ENCODE assay signal across 16 cellular contexts in genomic region chr10:78044179-78044578, GRCh38. TPM values are rescaled to one million over a fixed set of nuclear protein-coding genes. Genes with fewer than 3 reads are reported as not detected.
DNase-seq lines count a peak whose midpoint lies in the region; ATAC-seq and TF ChIP-seq lines count a peak whose summit lies in the region.
"Had no signal": no experiment of that assay in that cellular context is flagged by ENCODE, and none has a peak within 500 bp of the region (broad histone marks: within the 10 kb centered on the region; RNA-seq: fewer than 3 reads in every experiment).

No MANE protein-coding gene starts in this region.

- CTCF ChIA-PET in HCT116 (lab: Charles Lee), result interaction anchor here (0.6 kb wide), 1 partner anchor 10 kb away, joined by 4 read pairs; the partner anchor contains the start of gene RPS24
- CTCF ChIA-PET in activated CD4-positive, alpha-beta memory T cell treated with anti-CD3 and anti-CD28 coated beads for 36 hours (lab: Charles Lee), result interaction anchor here (4.0 kb wide), 1 partner anchor 1152 kb away, joined by 64 read pairs; no protein-coding TSS in a partner anchor
- CTCF ChIA-PET in HEK293T (lab: Yijun Ruan, JAX), result no interaction called here

- intact Hi-C loops in HCT116 (cut with micrococcal nuclease), result no loop called here
- intact Hi-C loops in activated CD4-positive, alpha-beta memory T cell treated with anti-CD3 and anti-CD28 coated beads for 36 hours (cut with micrococcal nuclease), result loop anchor here (10.0 kb wide), 1 partner anchor 721 kb away; no protein-coding TSS in a partner anchor
- intact Hi-C loops in posterior cingulate gyrus (cut with DNase I), result no loop called here

- DNase-seq in DMS 273 (lab: John Stamatoyannopoulos, UW; ENCODE audit: unreplicated experiment), result peak; percentile 47
- DNase-seq in DMS 273 treated with DMSO at 0.1 percent for 48 hours (lab: John Stamatoyannopoulos, UW), result no peak
- no peak for DNase-seq in HCT116 (ENCODE audit: low read depth, low spot score)
- no peak for DNase-seq in activated CD4-positive, alpha-beta memory T cell treated with anti-CD3 and anti-CD28 coated beads for 36 hours
- no peak for DNase-seq in memory B cell (ENCODE audit: low spot score in 2 of 2)
- DNase-seq in HEK293T (ENCODE audit: extremely low spot score), result no peak
- DNase-seq in posterior cingulate gyrus, result no peak
- DNase-seq: activated T-cell treated with anti-CD3 and anti-CD28 coated beads for 4 hours; CD4-positive, CD25-positive, alpha-beta regulatory T cell; left lung; naive B cell; NCI-H1048; retina; transverse colon had no signal

- POLR2A ChIA-PET in HCT116 (lab: Charles Lee) (interaction anchor here (1.2 kb wide), 1 partner anchor 155 kb away, joined by 3 read pairs; no protein-coding TSS in a partner anchor), HEK293T (lab: Yijun Ruan, JAX) (no interaction called here)
- POLR2A ChIA-PET in activated CD4-positive, alpha-beta memory T cell treated with anti-CD3 and anti-CD28 coated beads for 36 hours (lab: Charles Lee), result interaction anchor here (1.2 kb wide), 1 partner anchor 8 kb away, joined by 3 read pairs; no protein-coding TSS in a partner anchor

- peaks cover 41% of the 10 kb centered on the region for H4K20me1 ChIP-seq in HCT116 (ENCODE audit: insufficient read depth)

- TF ChIP-seq POLR2A in HCT116 (IDR thresholded peaks at IDR 0.05; ENCODE audit: borderline replicate concordance, extremely low read depth, insufficient read depth, insufficient read length), result peak; percentile 50

- H3K9me2 ChIP-seq in HCT116 (ENCODE audit: insufficient read depth), result no peaks in the 10 kb centered on the region

- H3K36me3 Mint-ChIP-seq in activated CD4-positive, alpha-beta memory T cell treated with anti-CD3 and anti-CD28 coated beads for 36 hours, result peaks cover 30% of the 10 kb centered on the region
- H3K36me3 Mint-ChIP-seq in memory B cell, result peaks cover 30% of the 10 kb centered on the region

- no TSS peak for BruUV-seq in HCT116 (replicated peaks; lab: Mats Ljungman, UMichigan)

- H3K4me3 Mint-ChIP-seq in activated CD4-positive, alpha-beta memory T cell treated with anti-CD3 and anti-CD28 coated beads for 36 hours, result no peak overlapping the region
- H3K4me3 Mint-ChIP-seq in memory B cell, result no peak overlapping the region
- H3K4me3 Mint-ChIP-seq: CD4-positive, CD25-positive, alpha-beta regulatory T cell; naive B cell had no signal

- peaks cover 0 to 25% of the 10 kb centered on the region in 2 experiments; a peak in 2 of 4 replicates for H3K4me1 ChIP-seq in HCT116 (ENCODE audit: control insufficient read depth in 1 of 2, insufficient read depth in 2 of 2, low read length in 2 of 2)

- H2AFZ ChIP-seq in HCT116 (ENCODE audit: low read depth, low read length, poor library complexity, severe bottlenecking), result no peak overlapping the region

- H3K4me1 Mint-ChIP-seq in activated CD4-positive, alpha-beta memory T cell treated with anti-CD3 and anti-CD28 coated beads for 36 hours (ENCODE audit: low read depth), result peaks cover 53% of the 10 kb centered on the region
- peaks cover 31% of the 10 kb centered on the region for H3K4me1 Mint-ChIP-seq in memory B cell

- no peak overlapping the region for H3K4me2 ChIP-seq in HCT116 (ENCODE audit: low read length)

- no peak overlapping the region for H3K27ac ChIP-seq in HCT116 (ENCODE audit: low read depth, low read length)
- H3K27ac ChIP-seq: 22Rv1, left lung, transverse colon had no signal

- TF ChIP-seq RAD21 in HCT116 (IDR thresholded peaks at IDR 0.05; ENCODE audit: low read depth), result no peak

- H3K9me3 Mint-ChIP-seq in activated CD4-positive, alpha-beta memory T cell treated with anti-CD3 and anti-CD28 coated beads for 36 hours, result no peaks in the 10 kb centered on the region
- no peaks in the 10 kb centered on the region for H3K9me3 Mint-ChIP-seq in memory B cell
- H3K9me3 Mint-ChIP-seq: CD4-positive, CD25-positive, alpha-beta regulatory T cell; naive B cell had no signal

- H3K27me3 ChIP-seq in HCT116 (ENCODE audit: insufficient read depth, low read length), result no peaks in the 10 kb centered on the region
- H3K27me3 ChIP-seq: left lung, transverse colon had no signal

- peaks cover 25% of the 10 kb centered on the region for H3K79me2 ChIP-seq in HCT116 (ENCODE audit: insufficient read depth, low read length)

- H3K27ac Mint-ChIP-seq in activated CD4-positive, alpha-beta memory T cell treated with anti-CD3 and anti-CD28 coated beads for 36 hours, result peak overlapping the region; percentile 14
- H3K27ac Mint-ChIP-seq in memory B cell, result peak overlapping the region; percentile 73

- TF ChIP-seq CTCF in HCT116 (IDR thresholded peaks at IDR 0.05 in 2 of 3, conservative IDR thresholded peaks at IDR 0.05 in 1 of 3; ENCODE audit: borderline replicate concordance in 1 of 3, insufficient read depth in 1 of 3, low read depth in 2 of 3, low read length in 2 of 3), result no peak

- H3K4me3 ChIP-seq in HCT116 (replicated peaks in 1 of 2; ENCODE audit: low read depth in 1 of 2, low read length in 2 of 2), result no peak overlapping the region
- H3K4me3 ChIP-seq: left lung, transverse colon had no signal

- H3K9me3 ChIP-seq in HCT116 (ENCODE audit: control insufficient read depth in 1 of 2, insufficient read depth in 1 of 2, low read depth in 1 of 2, low read length in 2 of 2), result no peaks in the 10 kb centered on the region
- H3K9me3 ChIP-seq: left lung, transverse colon had no signal

- peak; percentile 5; the same call in 1 of the 2 replicates for ATAC-seq in HCT116
- ATAC-seq in memory B cell (ENCODE audit: low read depth), result no peak
- ATAC-seq in GM19452 (IDR thresholded peaks at IDR 0.05; ENCODE audit: unreplicated experiment), result no peak
- ATAC-seq: left lung had no signal

- no peaks in the 10 kb centered on the region for H3K27me3 Mint-ChIP-seq in activated CD4-positive, alpha-beta memory T cell treated with anti-CD3 and anti-CD28 coated beads for 36 hours
- H3K27me3 Mint-ChIP-seq in memory B cell, result no peaks in the 10 kb centered on the region
- H3K27me3 Mint-ChIP-seq: CD4-positive, CD25-positive, alpha-beta regulatory T cell; naive B cell had no signal

- no peak overlapping the region for H3K9ac ChIP-seq in HCT116 (ENCODE audit: low read length)

- RAD21 ChIA-PET in HCT116 (lab: Charles Lee; ENCODE audit: low non-redundant PET in 1 of 2, low total read pairs in 2 of 2, uncharacterized antibody in 2 of 2, unreplicated experiment in 2 of 2), result no interaction called here

- H3K36me3 ChIP-seq in HCT116 (ENCODE audit: control insufficient read depth in 1 of 2, insufficient read depth in 2 of 2, low read length in 2 of 2), result peaks cover 26 to 31% of the 10 kb centered on the region in 2 experiments

TF ChIP-seq in HCT116, 20 proteins besides CTCF, POLR2A, EP300 and RAD21:
- no peak for TF ChIP-seq EGR1 (IDR thresholded peaks at IDR 0.05; ENCODE audit: low read depth)
- no peak for TF ChIP-seq ZFX (IDR thresholded peaks at IDR 0.05)
- TF ChIP-seq TCF7L2 (IDR thresholded peaks at IDR 0.05; ENCODE audit: borderline replicate concordance, extremely low read depth, insufficient read depth, insufficient read length), result no peak

TF ChIP-seq in HEK293T, 16 proteins besides CTCF, POLR2A, EP300 and RAD21:
- TF ChIP-seq SP1 (IDR thresholded peaks at IDR 0.05) (no peak), FOXM1 (IDR thresholded peaks at IDR 0.05; ENCODE audit: borderline replicate concordance) (no peak), ARNT (IDR thresholded peaks at IDR 0.05) (no peak), NFRKB (IDR thresholded peaks at IDR 0.05) (no peak), ELF4 (IDR thresholded peaks at IDR 0.05) (no peak)

RNA-seq across cellular contexts. Expression of gene RPS24, which starts 10.5 kb away (rescaled TPM):
- 1,764 TPM for total RNA-seq in HCT116 (2021; ENCODE audit: unreplicated experiment)
- polyA plus RNA-seq in HCT116 (2012), result 2,799 and 3,465 TPM in 2 replicates
- 1,000 to 10,000 TPM; 1,680 to 1,722 TPM for total RNA-seq in activated CD4-positive, alpha-beta memory T cell treated with anti-CD3 and anti-CD28 coated beads for 36 hours

RNA-seq across cellular contexts. Expression of gene POLR3A, which starts 14.9 kb away (rescaled TPM):
- total RNA-seq in HCT116 (2021; ENCODE audit: unreplicated experiment), result 26.6 TPM
- polyA plus RNA-seq in HCT116 (2012), result 14.1 and 15.6 TPM in 2 replicates
- 10 to 100 TPM; 16.6 to 17.0 TPM for total RNA-seq in activated CD4-positive, alpha-beta memory T cell treated with anti-CD3 and anti-CD28 coated beads for 36 hours
